Comparison of ENCODE assay signal across 2 cellular contexts in genomic region chr4:159174645-159175147, GRCh38.
TF ChIP-seq lines count a peak whose summit lies in the region.

No MANE protein-coding gene starts in this region.

TF ChIP-seq in A549, 52 proteins besides CTCF, POLR2A, EP300 and RAD21 (continued from another document):
- TF ChIP-seq REST (IDR thresholded peaks at IDR 0.05) (no peak), EHMT2 (IDR thresholded peaks at IDR 0.05; ENCODE audit: low read depth) (no peak), RNF2 (IDR thresholded peaks at IDR 0.05; ENCODE audit: borderline replicate concordance, low read depth) (no peak), MAX (IDR thresholded peaks at IDR 0.05) (no peak), HOXA7 (CRISPR knock-in tag; IDR thresholded peaks at IDR 0.05) (no peak), HDAC2 (IDR thresholded peaks at IDR 0.05) (no peak), HOXB13 (CRISPR knock-in tag; IDR thresholded peaks at IDR 0.05; ENCODE audit: low read depth) (no peak), MAZ (IDR thresholded peaks at IDR 0.05; ENCODE audit: borderline replicate concordance, low read depth, low read length) (no peak), MAFK (IDR thresholded peaks at IDR 0.05; ENCODE audit: partially characterized antibody) (no peak), BHLHE40 (IDR thresholded peaks at IDR 0.05; ENCODE audit: low read depth, low read length) (no peak), CBX2 (IDR thresholded peaks at IDR 0.05; ENCODE audit: borderline replicate concordance, low read depth) (no peak)
- TF ChIP-seq, protein P1, sequence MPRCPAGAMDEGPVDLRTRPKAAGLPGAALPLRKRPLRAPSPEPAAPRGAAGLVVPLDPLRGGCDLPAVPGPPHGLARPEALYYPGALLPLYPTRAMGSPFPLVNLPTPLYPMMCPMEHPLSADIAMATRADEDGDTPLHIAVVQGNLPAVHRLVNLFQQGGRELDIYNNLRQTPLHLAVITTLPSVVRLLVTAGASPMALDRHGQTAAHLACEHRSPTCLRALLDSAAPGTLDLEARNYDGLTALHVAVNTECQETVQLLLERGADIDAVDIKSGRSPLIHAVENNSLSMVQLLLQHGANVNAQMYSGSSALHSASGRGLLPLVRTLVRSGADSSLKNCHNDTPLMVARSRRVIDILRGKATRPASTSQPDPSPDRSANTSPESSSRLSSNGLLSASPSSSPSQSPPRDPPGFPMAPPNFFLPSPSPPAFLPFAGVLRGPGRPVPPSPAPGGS (IDR thresholded peaks at IDR 0.05) = no peak
- TF ChIP-seq, protein P2, sequence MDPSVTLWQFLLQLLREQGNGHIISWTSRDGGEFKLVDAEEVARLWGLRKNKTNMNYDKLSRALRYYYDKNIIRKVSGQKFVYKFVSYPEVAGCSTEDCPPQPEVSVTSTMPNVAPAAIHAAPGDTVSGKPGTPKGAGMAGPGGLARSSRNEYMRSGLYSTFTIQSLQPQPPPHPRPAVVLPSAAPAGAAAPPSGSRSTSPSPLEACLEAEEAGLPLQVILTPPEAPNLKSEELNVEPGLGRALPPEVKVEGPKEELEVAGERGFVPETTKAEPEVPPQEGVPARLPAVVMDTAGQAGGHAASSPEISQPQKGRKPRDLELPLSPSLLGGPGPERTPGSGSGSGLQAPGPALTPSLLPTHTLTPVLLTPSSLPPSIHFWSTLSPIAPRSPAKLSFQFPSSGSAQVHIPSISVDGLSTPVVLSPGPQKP (IDR thresholded peaks at IDR 0.05; ENCODE audit: low read depth, low read length) = no peak

TF ChIP-seq in HCT116, 20 proteins besides CTCF, POLR2A, EP300 and RAD21 (continued from another document):
- TF ChIP-seq, protein P3, sequence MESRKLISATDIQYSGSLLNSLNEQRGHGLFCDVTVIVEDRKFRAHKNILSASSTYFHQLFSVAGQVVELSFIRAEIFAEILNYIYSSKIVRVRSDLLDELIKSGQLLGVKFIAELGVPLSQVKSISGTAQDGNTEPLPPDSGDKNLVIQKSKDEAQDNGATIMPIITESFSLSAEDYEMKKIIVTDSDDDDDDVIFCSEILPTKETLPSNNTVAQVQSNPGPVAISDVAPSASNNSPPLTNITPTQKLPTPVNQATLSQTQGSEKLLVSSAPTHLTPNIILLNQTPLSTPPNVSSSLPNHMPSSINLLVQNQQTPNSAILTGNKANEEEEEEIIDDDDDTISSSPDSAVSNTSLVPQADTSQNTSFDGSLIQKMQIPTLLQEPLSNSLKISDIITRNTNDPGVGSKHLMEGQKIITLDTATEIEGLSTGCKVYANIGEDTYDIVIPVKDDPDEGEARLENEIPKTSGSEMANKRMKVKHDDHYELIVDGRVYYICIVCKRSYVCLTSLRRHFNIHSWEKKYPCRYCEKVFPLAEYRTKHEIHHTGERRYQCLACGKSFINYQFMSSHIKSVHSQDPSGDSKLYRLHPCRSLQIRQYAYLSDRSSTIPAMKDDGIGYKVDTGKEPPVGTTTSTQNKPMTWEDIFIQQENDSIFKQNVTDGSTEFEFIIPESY (IDR thresholded peaks at IDR 0.05; ENCODE audit: extremely low read depth, insufficient replicate concordance, low read length) = no peak
- TF ChIP-seq EGR1 (IDR thresholded peaks at IDR 0.05; ENCODE audit: low read depth) = no peak
- no peak for TF ChIP-seq ZNF274 (IDR thresholded peaks at IDR 0.05; ENCODE audit: low read depth, low read length)
- no peak for TF ChIP-seq YY1 (IDR thresholded peaks at IDR 0.05; ENCODE audit: extremely low read depth, insufficient replicate concordance, low read depth, low read length)
- no peak; the same call in 1 of the 2 replicates for TF ChIP-seq SIN3A (IDR thresholded peaks at IDR 0.05; ENCODE audit: low read depth)
- TF ChIP-seq POLR2AphosphoS5 (IDR thresholded peaks at IDR 0.05; ENCODE audit: low read depth, low read length) = no peak
- no peak for TF ChIP-seq FOSL1 (IDR thresholded peaks at IDR 0.05; ENCODE audit: low read depth)
- TF ChIP-seq EZH2 (IDR thresholded peaks at IDR 0.05) = no peak
- no peak for TF ChIP-seq SRF (IDR thresholded peaks at IDR 0.05; ENCODE audit: low read depth)
- TF ChIP-seq CEBPB (IDR thresholded peaks at IDR 0.05; ENCODE audit: low read depth) = no peak
- no peak for TF ChIP-seq JUND (IDR thresholded peaks at IDR 0.05)
- no peak for TF ChIP-seq ZFX (IDR thresholded peaks at IDR 0.05)
- no peak for TF ChIP-seq MAX (IDR thresholded peaks at IDR 0.05)
- no peak for TF ChIP-seq ATF3 (IDR thresholded peaks at IDR 0.05)
TF ChIP-seq in HCT116: peak in this region for 0.
